In the genomic region with DNA sequence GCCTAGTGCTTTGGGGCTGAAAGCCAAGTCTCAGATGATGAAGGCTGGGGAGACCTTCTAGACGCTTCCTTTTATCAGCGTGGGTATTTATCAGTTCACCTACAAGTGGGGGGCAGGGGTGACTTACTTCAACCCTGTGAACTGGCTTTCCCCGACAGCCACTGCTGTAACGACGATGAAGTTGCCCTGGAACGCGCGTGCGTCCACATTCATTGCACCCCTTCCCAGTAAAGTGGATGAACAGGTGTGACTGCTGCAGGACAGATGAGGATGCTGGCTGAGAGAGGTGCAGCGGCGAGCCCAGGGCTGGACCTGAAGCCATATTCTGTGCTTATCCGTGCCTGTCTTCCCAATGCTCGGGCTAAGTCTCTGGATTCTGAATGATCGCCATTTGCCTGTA, we compare ENCODE assay signal across 34 cellular contexts.
"Had no signal": no experiment of that assay in that cellular context is flagged by ENCODE, and none has a peak within 500 bp of the region (broad histone marks: within the 10 kb centered on the region; RNA-seq: fewer than 3 reads in every experiment).

No MANE protein-coding gene starts in this region.

- H3K4me2 ChIP-seq: KMS-11 had no signal

- H3K9ac ChIP-seq: KMS-11 had no signal

- H3K27me3 ChIP-seq: MG63 had no signal

- H3K9me3 ChIP-seq: MG63 had no signal

- H3K27ac ChIP-seq: KMS-11 had no signal

- H3K4me3 ChIP-seq: MG63 had no signal

- DNase-seq: Karpas-422, Kasumi-1, KG1, MG63, MM.1S, MV-4-11, NCI-H1048, NCI-H1092, NCI-H1092 treated with DMSO at 0.1 percent for 48 hours, NCI-H1105, NCI-H1105 treated with DMSO at 0.1 percent for 48 hours, NCI-H1417, NCI-H1417 treated with DMSO at 0.1 percent for 48 hours, NCI-H1436, NCI-H1436 treated with DMSO at 0.1 percent for 48 hours, NCI-H146, NCI-H1694, NCI-H1694 treated with DMSO at 0.1 percent for 48 hours, NCI-H187, NCI-H1930, NCI-H2029, NCI-H2029 treated with DMSO at 0.1 percent for 48 hours, NCI-H2081, NCI-H2081 treated with DMSO at 0.1 percent for 48 hours, NCI-H2107, NCI-H2171, NCI-H2171 treated with DMSO at 0.1 percent for 48 hours, NCI-H2227 treated with DMSO at 0.1 percent for 48 hours, NCI-H226, NCI-H345, NCI-H446, NCI-H446 treated with DMSO at 0.1 percent for 48 hours, NCI-H510A had no signal

- H3K36me3 ChIP-seq: MG63 had no signal
